In the genomic region with DNA sequence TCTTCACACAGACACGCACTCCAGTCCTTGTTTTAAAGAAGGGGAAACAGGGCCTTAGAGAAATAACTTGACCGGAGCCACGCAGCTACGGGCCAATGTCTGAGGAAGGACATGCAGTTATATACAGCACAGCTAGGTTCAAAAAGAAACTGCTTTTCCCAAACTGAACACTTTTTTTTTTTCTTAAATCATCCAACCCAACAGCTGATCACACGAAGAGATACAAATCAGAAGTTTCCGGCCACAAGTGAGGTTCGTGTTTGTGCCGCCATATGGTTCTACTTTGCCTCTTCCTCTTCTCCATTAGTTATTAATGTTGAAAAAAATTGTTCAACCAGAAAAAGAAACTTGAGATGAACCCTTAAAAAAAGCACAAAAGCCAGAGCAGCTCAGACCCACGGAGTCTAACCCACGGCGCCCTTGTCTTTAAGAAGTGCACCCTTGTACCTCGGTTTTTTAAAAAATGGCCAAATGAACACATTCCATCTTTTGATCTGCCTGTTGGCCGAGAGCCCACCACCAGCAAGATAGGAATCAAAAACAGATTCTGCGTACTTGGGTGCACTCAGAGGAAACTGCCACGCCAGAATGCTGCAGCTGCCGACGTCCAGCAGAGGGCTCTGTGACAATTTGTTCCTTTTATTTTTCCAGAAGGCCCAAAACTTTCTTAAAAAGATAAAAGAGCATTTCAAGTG, we compare ENCODE assay signal across 8 cellular contexts.
DNase-seq lines count a peak whose midpoint lies in the region; ATAC-seq and TF ChIP-seq lines count a peak whose summit lies in the region.

No MANE protein-coding gene starts in this region.

- no peak overlapping the region for H2AFZ ChIP-seq in H9 (ENCODE audit: low read length)

- no peak overlapping the region for H4K8ac ChIP-seq in H9 (replicated peaks; ENCODE audit: insufficient read length, low read depth, low read length)

- H2BK12ac ChIP-seq in H9 (ENCODE audit: insufficient read length, low read depth, low read length) = no peak overlapping the region

- H3K79me2 ChIP-seq in H9 (ENCODE audit: insufficient read depth, low read length) = peaks cover 18% of the 10 kb centered on the region

- H3K36me3 Mint-ChIP-seq in H9 (ENCODE audit: insufficient read depth in 1 of 3, low read depth in 3 of 3) (peaks cover 0 to 8% (median 1%) of the 10 kb centered on the region in 3 experiments; a peak in 3 of 7 replicates), nephron progenitor cell (ENCODE audit: low read depth) (no peaks in the 10 kb centered on the region)

- no peak for ATAC-seq in HG02884 (IDR thresholded peaks at IDR 0.05; ENCODE audit: unreplicated experiment)

- H3K14ac ChIP-seq in H9 (ENCODE audit: insufficient read depth, low read length) = no peak overlapping the region

- H3K4me1 Mint-ChIP-seq in H9 = peaks cover 14 to 29% of the 10 kb centered on the region in 2 experiments
- peaks cover 65% of the 10 kb centered on the region for H3K4me1 Mint-ChIP-seq in nephron progenitor cell

- H3K9me3 ChIP-seq in H9 (ENCODE audit: control insufficient read depth, low read depth, low read length) (no peaks in the 10 kb centered on the region), esophagus (ENCODE audit: control insufficient read depth in 2 of 2, insufficient read depth in 1 of 2, low read depth in 1 of 2, low read length in 1 of 2) (no peaks in the 10 kb centered on the region), stomach smooth muscle (ENCODE audit: control insufficient read depth in 2 of 2, low read length in 2 of 2) (no peaks in the 10 kb centered on the region)

- H3K56ac ChIP-seq in H9 (ENCODE audit: insufficient read length, low read depth, low read length) = no peak overlapping the region

- no peak overlapping the region for H4K5ac ChIP-seq in H9 (ENCODE audit: insufficient read length, low read depth, low read length)

- H3K4ac ChIP-seq in H9 (ENCODE audit: low read depth, low read length) = no peak overlapping the region

- H3K23me2 ChIP-seq in H9 (ENCODE audit: insufficient read length, low read depth, low read length, poor library complexity, severe bottlenecking) = no peaks in the 10 kb centered on the region

- no peak overlapping the region for H3K4me2 ChIP-seq in H9 (ENCODE audit: insufficient read depth, insufficient read length, low read length)

- no peak overlapping the region for H2BK15ac ChIP-seq in H9 (ENCODE audit: low read depth, low read length)

- H4K91ac ChIP-seq in H9 (ENCODE audit: insufficient read length, low read depth, low read length) = no peak overlapping the region

- TF ChIP-seq CTCF in H9 (conservative IDR thresholded peaks at IDR 0.05) (peak; percentile 80), nephron progenitor cell (IDR thresholded peaks at IDR 0.05) (peak; percentile 73)

- no peak overlapping the region for H2BK5ac ChIP-seq in H9 (ENCODE audit: insufficient read length, low read length)

- no peak overlapping the region for H3K18ac ChIP-seq in H9 (ENCODE audit: insufficient read length, low read depth, low read length)

- H2AK5ac ChIP-seq in H9 (ENCODE audit: insufficient read length, low read length) = no peak overlapping the region

- H3K9ac ChIP-seq in H9 (ENCODE audit: extremely low read depth, insufficient read length, low read length) (no peak overlapping the region), stomach smooth muscle (ENCODE audit: low read length in 2 of 2) (peak overlapping the region; percentile 29 to 49)

- no CpG with 5 or more reads among the region's 17 CpGs for WGBS in H9 (ENCODE audit: extremely low coverage, insufficient read length, low lambda C conversion rate)
- WGBS in esophagus, 2 donors = 14 to 30% methylated on average over 17 of the region's 17 CpGs

- peaks cover 3% of the 10 kb centered on the region for H4K20me1 ChIP-seq in H9 (ENCODE audit: control insufficient read depth, insufficient read depth, insufficient read length)

- H3K4me3 ChIP-seq in esophagus (ENCODE audit: low read depth in 1 of 2, low read length in 2 of 2) = no peak overlapping the region
- H3K4me3 ChIP-seq in stomach smooth muscle (ENCODE audit: low read length in 2 of 2) = peak overlapping the region; percentile 15 to 40

- H3K4me3 Mint-ChIP-seq in H9 (peak overlapping the region in 1 of 2 experiments; percentile 25; a peak in 1 of 5 replicates), nephron progenitor cell (peak overlapping the region; percentile 34)

- H3K27me3 ChIP-seq in H9 (ENCODE audit: insufficient read depth, low read length) (no peaks in the 10 kb centered on the region), esophagus (ENCODE audit: control insufficient read depth in 1 of 2, insufficient read depth in 2 of 2, low read length in 2 of 2) (no peaks in the 10 kb centered on the region), stomach smooth muscle (ENCODE audit: control insufficient read depth in 1 of 2, insufficient read depth in 2 of 2, low read length in 2 of 2) (no peaks in the 10 kb centered on the region)

- H3K9me3 Mint-ChIP-seq in H9 (no peaks in the 10 kb centered on the region), nephron progenitor cell (no peaks in the 10 kb centered on the region)

- H3K4me1 ChIP-seq in H9 (ENCODE audit: insufficient read depth, low read length) (no peaks in the 10 kb centered on the region), esophagus (ENCODE audit: control insufficient read depth in 2 of 2, insufficient read depth in 2 of 2, low read length in 1 of 2) (peaks cover 5 to 25% of the 10 kb centered on the region in 2 donors), stomach smooth muscle (ENCODE audit: control insufficient read depth, insufficient read depth, low read length) (peaks cover 66% of the 10 kb centered on the region)

- no peak overlapping the region for H2BK20ac ChIP-seq in H9 (ENCODE audit: low read depth, low read length, poor library complexity, severe bottlenecking)

- peaks cover 16% of the 10 kb centered on the region for H3K79me1 ChIP-seq in H9 (ENCODE audit: insufficient read depth, low read depth, low read length, poor library complexity, severe bottlenecking)

- H3T11ph ChIP-seq in H9 (ENCODE audit: low read length) = no peak overlapping the region

- no peaks in the 10 kb centered on the region for H3K27me3 Mint-ChIP-seq in H9 (ENCODE audit: low read depth)
- H3K27me3 Mint-ChIP-seq in nephron progenitor cell (ENCODE audit: low read depth, poor library complexity) = no peaks in the 10 kb centered on the region

- H3K27ac Mint-ChIP-seq in H9 (peak overlapping the region in 2 of 3 experiments; percentile 55 to 91; a peak in 2 of 7 replicates), nephron progenitor cell (no peak overlapping the region)

- H3K36me3 ChIP-seq in esophagus (ENCODE audit: control insufficient read depth in 2 of 2, insufficient read depth in 2 of 2, low read length in 1 of 2) = peaks cover 0 to 2% of the 10 kb centered on the region in 2 donors
- H3K36me3 ChIP-seq in stomach smooth muscle (ENCODE audit: control insufficient read depth in 2 of 2, insufficient read depth in 2 of 2, low read length in 2 of 2) = peaks cover 0 to 4% of the 10 kb centered on the region in 2 donors

- H3K23ac ChIP-seq in H9 (ENCODE audit: insufficient read length, low read depth, low read length) = no peak overlapping the region

- peak; percentile 82 for DNase-seq in EL
- DNase-seq in H9 = no peak
- peak; percentile 55 for DNase-seq in NCI-H2196 treated with DMSO at 0.1 percent for 48 hours (lab: John Stamatoyannopoulos, UW; ENCODE audit: unreplicated experiment)
- DNase-seq in activated T-cell treated with anti-CD3 and anti-CD28 coated beads for 24 hours (ENCODE audit: low read depth) = peak; percentile 46
- peak; percentile 36 for DNase-seq in nephron progenitor cell

- H2BK120ac ChIP-seq in H9 (ENCODE audit: low read depth, low read length, poor library complexity, severe bottlenecking) = no peak overlapping the region

- H3K27ac ChIP-seq in H9 (ENCODE audit: insufficient read length, low read depth, low read length) = no peak overlapping the region
- H3K27ac ChIP-seq in esophagus (ENCODE audit: low read depth in 2 of 2, low read length in 1 of 2) = peak overlapping the region; percentile 79 to 82
- peak overlapping the region; percentile 58 for H3K27ac ChIP-seq in stomach smooth muscle (ENCODE audit: low read length)

Comparison
In these comparisons a context has a peak if more than half of its experiments do, and no peak if none do; other contexts are left out.
1. H3K4me3 ChIP-seq: peak in stomach smooth muscle (2 of 2); none in esophagus (0 of 2).